Comparison of ENCODE assay signal across 9 cellular contexts in the genomic region with DNA sequence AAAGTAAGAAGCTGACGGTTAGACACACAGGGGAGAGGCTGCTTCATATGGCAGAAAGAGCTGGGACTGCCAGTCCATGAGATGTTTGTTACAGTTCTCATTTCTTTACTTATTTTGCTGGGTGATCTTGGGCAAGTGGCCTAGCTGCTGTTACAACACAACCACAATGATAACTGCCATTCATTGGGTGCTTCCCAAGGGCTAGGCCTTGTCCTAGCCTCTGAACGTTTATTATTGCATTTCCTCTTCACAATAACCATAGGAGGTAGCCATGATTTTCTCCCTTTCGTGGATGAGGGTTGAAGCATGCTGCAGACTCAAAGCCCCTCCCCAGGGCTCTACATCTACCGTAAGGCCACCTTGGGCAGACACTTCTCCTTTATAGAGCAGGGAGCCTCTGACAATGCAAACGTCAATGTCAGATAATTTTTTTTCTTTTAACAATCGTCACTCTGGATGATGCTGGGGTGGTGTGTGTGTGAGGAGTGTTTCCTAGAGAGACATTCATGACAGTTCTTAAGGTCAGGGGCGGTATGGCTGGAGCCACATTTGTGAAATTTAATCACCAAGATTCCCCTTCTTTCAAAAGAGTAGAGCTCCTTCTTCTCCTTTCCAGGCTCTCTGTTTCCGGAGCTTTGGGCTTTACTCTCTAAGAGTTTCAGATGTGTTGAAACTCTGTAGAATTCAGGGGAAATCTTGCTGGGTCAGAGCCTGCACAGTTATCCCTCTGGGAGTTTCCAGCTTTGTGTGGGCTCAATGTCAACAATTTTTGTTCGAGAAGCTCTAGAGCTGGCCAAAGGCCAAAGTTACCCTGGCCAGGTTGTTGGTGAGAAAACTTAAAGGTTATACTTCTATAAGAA.
DNase-seq lines count a peak whose midpoint lies in the region; ATAC-seq and TF ChIP-seq lines count a peak whose summit lies in the region.
"Had no signal": no experiment of that assay in that cellular context is flagged by ENCODE, and none has a peak within 500 bp of the region (broad histone marks: within the 10 kb centered on the region; RNA-seq: fewer than 3 reads in every experiment).

No MANE protein-coding gene starts in this region.

- intact Hi-C loops in left colon (cut with DNase I, micrococcal nuclease): no loop called here

- peaks cover 32 to 42% (median 35%) of the 10 kb centered on the region in 3 donors for H3K4me1 Mint-ChIP-seq in IgD-negative memory B cell
- peaks cover 15% of the 10 kb centered on the region for H3K4me1 Mint-ChIP-seq in activated T-helper 17 cell treated with anti-CD3 and anti-CD28 coated beads, Interleukin-2, amount 50 U/mL, for 72 hours

- H3K79me2 ChIP-seq in smooth muscle cell (ENCODE audit: low read depth): no peaks in the 10 kb centered on the region

- no peaks in the 10 kb centered on the region for H3K9me3 Mint-ChIP-seq in IgD-negative memory B cell
- H3K9me3 Mint-ChIP-seq in activated T-helper 17 cell treated with anti-CD3 and anti-CD28 coated beads, Interleukin-2, amount 50 U/mL, for 72 hours: no peaks in the 10 kb centered on the region

- TF ChIP-seq CTCF in fibroblast of mammary gland (conservative IDR thresholded peaks at IDR 0.05; ENCODE audit: control insufficient read depth, insufficient read depth, low read depth, low read length) (no peak), smooth muscle cell (IDR thresholded peaks at IDR 0.05; ENCODE audit: borderline replicate concordance, insufficient read depth, poor library complexity, severe bottlenecking) (no peak)

- peak; percentile 37 for DNase-seq in fibroblast of mammary gland (ENCODE audit: low read depth)
- no peak for DNase-seq in smooth muscle cell (lab: John Stamatoyannopoulos, UW; ENCODE audit: unreplicated experiment)
- no peak for DNase-seq in left colon
- DNase-seq in activated naive CD4-positive, alpha-beta T cell treated with Interleukin-2 at 50 U/mL for 16 hours: no peak
- DNase-seq in NCI-H1048 (lab: John Stamatoyannopoulos, UW): no peak
- DNase-seq: activated effector memory CD4-positive, alpha-beta T cell treated with Interleukin-2 at 50 U/mL for 16 hours had no signal

- no peaks in the 10 kb centered on the region for H3F3A ChIP-seq in smooth muscle cell (ENCODE audit: low read depth)

- H3K27ac ChIP-seq in smooth muscle cell (ENCODE audit: low read depth): peak overlapping the region; percentile 52

- no peaks in the 10 kb centered on the region for H3K36me3 Mint-ChIP-seq in IgD-negative memory B cell
- H3K36me3 Mint-ChIP-seq in activated T-helper 17 cell treated with anti-CD3 and anti-CD28 coated beads, Interleukin-2, amount 50 U/mL, for 72 hours (ENCODE audit: low read depth): peaks cover 5% of the 10 kb centered on the region

- H4K20me1 ChIP-seq in smooth muscle cell (ENCODE audit: low read depth): no peaks in the 10 kb centered on the region

- peak; percentile 12 for ATAC-seq in GM19035 (IDR thresholded peaks at IDR 0.05; ENCODE audit: unreplicated experiment)
- ATAC-seq in left colon: no peak
- no peak for ATAC-seq in activated T-helper 17 cell treated with anti-CD3 and anti-CD28 coated beads, Interleukin-2, amount 50 U/mL, for 72 hours (replicated peaks)

- H3K4me1 ChIP-seq in smooth muscle cell (ENCODE audit: low read depth): no peaks in the 10 kb centered on the region

- H3K9ac ChIP-seq in smooth muscle cell (ENCODE audit: low read depth): no peak overlapping the region

- H3K27me3 Mint-ChIP-seq in IgD-negative memory B cell: no peaks in the 10 kb centered on the region
- H3K27me3 Mint-ChIP-seq in activated T-helper 17 cell treated with anti-CD3 and anti-CD28 coated beads, Interleukin-2, amount 50 U/mL, for 72 hours: no peaks in the 10 kb centered on the region

- H3K27me3 ChIP-seq in smooth muscle cell (ENCODE audit: low read depth): no peaks in the 10 kb centered on the region

- H3K4me2 ChIP-seq in smooth muscle cell: peak overlapping the region; percentile 36

- H2AFZ ChIP-seq in smooth muscle cell (ENCODE audit: low read depth): peak overlapping the region; percentile 9

- H3K4me3 Mint-ChIP-seq in IgD-negative memory B cell: peak overlapping the region in 2 of 4 donors; percentile 9 to 41
- H3K4me3 Mint-ChIP-seq in activated T-helper 17 cell treated with anti-CD3 and anti-CD28 coated beads, Interleukin-2, amount 50 U/mL, for 72 hours: no peak overlapping the region

- H3K36me3 ChIP-seq in smooth muscle cell (ENCODE audit: low read depth): no peaks in the 10 kb centered on the region

- H3K4me3 ChIP-seq in fibroblast of mammary gland (ENCODE audit: control insufficient read depth, low read depth, low read length): no peak overlapping the region
- no peak overlapping the region for H3K4me3 ChIP-seq in smooth muscle cell

- peak overlapping the region in 2 of 3 donors; percentile 18 to 73 for H3K27ac Mint-ChIP-seq in IgD-negative memory B cell
- no peak overlapping the region for H3K27ac Mint-ChIP-seq in activated T-helper 17 cell treated with anti-CD3 and anti-CD28 coated beads, Interleukin-2, amount 50 U/mL, for 72 hours

- WGBS in smooth muscle cell (ENCODE audit: low lambda C conversion rate): 77% methylated on average over 9 of the region's 9 CpGs

- H3K9me3 ChIP-seq in smooth muscle cell (replicated peaks; ENCODE audit: low read depth): no peaks in the 10 kb centered on the region
